In genomic region chr19:41845001-41845050, GRCh38 we compare ENCODE assay signal across 23 cellular contexts. TPM values are rescaled to one million over a fixed set of nuclear protein-coding genes. Genes with fewer than 3 reads are reported as not detected.
"Had no signal": no experiment of that assay in that cellular context is flagged by ENCODE, and none has a peak within 500 bp of the region (broad histone marks: within the 10 kb centered on the region; RNA-seq: fewer than 3 reads in every experiment).

Gene DMRTC2, plus strand, starts transcription at chr19:41845042. Its CDS starts 2,387 bp downstream, at chr19:41847429.

- H3K27ac ChIP-seq: KMS-11, SJSA1, SK-N-MC had no signal

- H3K36me3 ChIP-seq: SJSA1 had no signal

- H3K4me1 ChIP-seq: SJSA1 had no signal

- H3K4me3 ChIP-seq: SJSA1, SK-N-MC had no signal

- H3K9ac ChIP-seq: KMS-11 had no signal

- DNase-seq: Kasumi-1, MM.1S, NCI-H1092 treated with DMSO at 0.1 percent for 48 hours, NCI-H1436, NCI-H187, NCI-H2029, NCI-H2081 treated with DMSO at 0.1 percent for 48 hours, NCI-H2171, NCI-H226, NCI-H446, NCI-H510A, NCI-H524 treated with DMSO at 0.1 percent for 48 hours, NCI-H69, NCI-H774, Right ventricle myocardium superior, RPMI8226, SIG-M5 had no signal

- H3K4me2 ChIP-seq: KMS-11 had no signal

- H3K9me3 ChIP-seq: SJSA1 had no signal

- FAIRE-seq: RCC 7860 had no signal

RNA-seq across cellular contexts. Expression of gene DMRTC2, which starts in this region (rescaled TPM):
- total RNA-seq: HT-29, M059J, Right ventricle myocardium superior, SJSA1 had no signal
